26 cellular contexts compared by ENCODE assay signal in the genomic region with DNA sequence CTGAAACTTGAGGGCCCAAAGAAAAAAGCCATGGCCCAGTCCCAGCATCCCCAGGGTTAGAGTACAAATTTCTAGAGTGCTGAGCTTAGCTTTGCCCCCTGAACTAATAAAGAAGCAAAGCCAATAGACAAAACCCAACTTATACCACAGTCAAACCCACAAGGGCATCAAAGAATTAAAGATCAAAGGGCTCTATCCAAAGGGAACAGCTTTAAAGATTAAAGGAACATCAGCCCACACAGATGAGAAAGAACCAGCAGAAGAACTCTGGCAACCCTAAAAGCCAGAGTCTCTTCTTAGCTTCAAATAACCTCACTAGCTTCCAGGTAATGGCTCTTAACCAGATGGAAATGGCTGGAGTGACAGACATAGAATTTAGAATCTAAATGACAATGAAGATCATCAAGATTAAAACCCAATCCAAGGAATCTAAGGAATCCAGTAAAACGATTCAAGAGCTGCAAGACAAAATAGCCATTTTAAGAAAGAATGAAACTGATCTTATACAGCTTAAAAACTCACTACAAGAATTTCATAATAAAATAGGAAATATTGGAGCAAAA.
"Had no signal": no experiment of that assay in that cellular context is flagged by ENCODE, and none has a peak within 500 bp of the region (broad histone marks: within the 10 kb centered on the region; RNA-seq: fewer than 3 reads in every experiment).

No MANE protein-coding gene starts in this region.

- H3K9ac ChIP-seq: parathyroid adenoma had no signal

- H3K4me3 ChIP-seq: colonic mucosa, esophagus muscularis mucosa, heart right ventricle, lung, mucosa of descending colon, right lobe of liver, suprapubic skin, transverse colon, upper lobe of right lung, uterus had no signal

- DNase-seq: colonic mucosa; effector memory CD4-positive, alpha-beta T cell; foreskin melanocyte; glutamatergic neuron; heart right ventricle; hippocampal formation; kidney; mucosa of descending colon; naive B cell; right lobe of liver; small intestine; stimulated activated CD4-positive, alpha-beta T cell treated with anti-CD3 and anti-CD28 coated beads, Interleukin-12 subunit alpha, Interleukin-12 subunit beta, amount 100 ng/mL, for 4 hours; stimulated activated CD4-positive, alpha-beta T cell treated with anti-CD3 and anti-CD28 coated beads, Interleukin-1b, Interleukin-23, amount 100 ng/mL, for 48 hours; stimulated activated CD4-positive, alpha-beta T cell treated with anti-CD3 and anti-CD28 coated beads, Interleukin-4, amount 100 ng/mL, for 1 hour; stimulated activated CD8-positive, alpha-beta memory T cell treated with anti-CD3 and anti-CD28 coated beads, Interleukin-4, amount 100 ng/mL, for 48 hours; stimulated activated naive CD4-positive, alpha-beta T cell; stimulated activated naive CD8-positive, alpha-beta T cell treated with anti-CD3 and anti-CD28 coated beads, Interleukin-15, amount 100 ng/mL, for 72 hours; transverse colon; upper lobe of right lung; uterus had no signal

- H3K27me3 ChIP-seq: colonic mucosa, esophagus muscularis mucosa, heart right ventricle, right lobe of liver, suprapubic skin, transverse colon, upper lobe of right lung, uterus had no signal

- H3K36me3 ChIP-seq: colonic mucosa, esophagus muscularis mucosa, heart right ventricle, right lobe of liver, suprapubic skin, transverse colon, upper lobe of right lung, uterus had no signal

- H3K9me3 ChIP-seq: colonic mucosa, right lobe of liver, suprapubic skin, uterus had no signal

- H2AFZ ChIP-seq: parathyroid adenoma had no signal

- H3K27ac ChIP-seq: colonic mucosa, esophagus muscularis mucosa, heart right ventricle, parathyroid adenoma, right lobe of liver, suprapubic skin, transverse colon, upper lobe of right lung, uterus had no signal

- ATAC-seq: heart right ventricle; left lobe of liver; mucosa of descending colon; natural killer cell treated with Interleukin-12 subunit alpha and Interleukin-12 subunit beta and Interleukin-15 and Interleukin-18, amount 100 ng/mL, for 72 hours; right lobe of liver; stimulated activated naive CD8-positive, alpha-beta T cell treated with anti-CD3 and anti-CD28 coated beads, Interleukin-15, amount 100 ng/mL, for 72 hours; upper lobe of right lung had no signal

- H3K79me2 ChIP-seq: parathyroid adenoma had no signal

- H3K4me1 ChIP-seq: colonic mucosa, esophagus muscularis mucosa, heart right ventricle, parathyroid adenoma, right lobe of liver, suprapubic skin, transverse colon, upper lobe of right lung, uterus had no signal
